ENCODE assay signal across 8 cellular contexts in the genomic region with DNA sequence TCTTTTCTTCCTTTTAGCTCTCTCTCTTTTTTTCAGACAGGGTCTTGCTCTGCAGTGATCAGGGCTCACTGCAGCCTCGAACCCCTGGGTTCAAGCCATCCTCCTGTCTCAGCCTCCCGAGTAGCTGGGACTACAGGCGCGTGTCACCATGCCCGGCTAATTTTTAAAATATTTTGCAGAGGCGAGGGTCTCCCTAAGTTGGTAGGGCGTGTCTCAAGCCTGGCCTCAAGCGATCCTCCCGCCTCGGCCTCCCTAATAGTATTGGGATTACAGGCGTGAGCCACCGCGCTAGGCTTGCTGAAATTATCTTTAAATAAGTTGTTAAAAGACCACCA. TPM values are rescaled to one million over a fixed set of nuclear protein-coding genes. Genes with fewer than 3 reads are reported as not detected.
DNase-seq lines count a peak whose midpoint lies in the region; ATAC-seq and TF ChIP-seq lines count a peak whose summit lies in the region.

No MANE protein-coding gene starts in this region.

- peak overlapping the region; percentile 63 for H3K4me3 ChIP-seq in GM12875 (ENCODE audit: low read depth, low read length)
- peak overlapping the region; percentile 66 to 98 for H3K4me3 ChIP-seq in foreskin fibroblast (ENCODE audit: low read depth in 1 of 2, low read length in 2 of 2)
- H3K4me3 ChIP-seq in gastrocnemius medialis, result peak overlapping the region; percentile 64 to 99 (median 94)

- no peak for TF ChIP-seq POLR2A in gastrocnemius medialis (IDR thresholded peaks at IDR 0.05)

- ATAC-seq in gastrocnemius medialis, result no peak
- no peak for ATAC-seq in HG02981 (IDR thresholded peaks at IDR 0.05; ENCODE audit: unreplicated experiment)
- ATAC-seq in HG03280 (IDR thresholded peaks at IDR 0.05; ENCODE audit: unreplicated experiment), result no peak
- ATAC-seq in GM21825 (IDR thresholded peaks at IDR 0.05; ENCODE audit: unreplicated experiment), result no peak

- H3K27me3 ChIP-seq in gastrocnemius medialis, result no peaks in the 10 kb centered on the region

- TF ChIP-seq CTCF in GM12875 (IDR thresholded peaks at IDR 0.05; ENCODE audit: borderline replicate concordance, insufficient read depth, low read depth, low read length) (no peak), VCaP (conservative IDR thresholded peaks at IDR 0.05) (no peak), foreskin fibroblast (IDR thresholded peaks at IDR 0.05; ENCODE audit: low read depth, low read length) (no peak), gastrocnemius medialis (IDR thresholded peaks at IDR 0.05 in 4 of 5, conservative IDR thresholded peaks at IDR 0.05 in 1 of 5) (no peak)

- peak overlapping the region; percentile 95 for H3K27ac ChIP-seq in VCaP
- H3K27ac ChIP-seq in gastrocnemius medialis, result peak overlapping the region; percentile 92 to 100 (median 98)

- H3K9me3 ChIP-seq in gastrocnemius medialis, result no peaks in the 10 kb centered on the region

- DNase-seq in foreskin fibroblast, result no peak
- DNase-seq in gastrocnemius medialis, result no peak
- no peak for DNase-seq in NOMO-1 (lab: John Stamatoyannopoulos, UW; ENCODE audit: unreplicated experiment in 2 of 2)

- in situ Hi-C loops in gastrocnemius medialis (cut with MboI; ENCODE audit: low sequenced_read_pairs in 4 of 4), result no loop called here

- H3K36me3 ChIP-seq in gastrocnemius medialis, result no peaks in the 10 kb centered on the region

- intact Hi-C loops in gastrocnemius medialis (cut with DNase I; ENCODE audit: low total_unique reads), result loop anchor here (1.0 to 5.0 kb wide), 2 partner anchors 81 to 209 kb away; a partner anchor contains a TSS

- H3K4me1 ChIP-seq in gastrocnemius medialis, result peaks cover 14 to 20% of the 10 kb centered on the region in 2 donors

RNA-seq across cellular contexts. Expression of a gene that starts 0.8 kb away (rescaled TPM):
- total RNA-seq in gastrocnemius medialis, result 10 to 100 TPM in 2 of 4 donors, 1 to 10 TPM in 2; 7.3 to 16.3 (median 9.6) TPM

RNA-seq across cellular contexts. Expression of a gene that starts 5.5 kb away (rescaled TPM):
- 10 to 100 TPM; 26.0 to 34.1 (median 27.7) TPM for total RNA-seq in gastrocnemius medialis

RNA-seq across cellular contexts. Expression of a gene that starts 58.6 kb away (rescaled TPM):
- total RNA-seq in gastrocnemius medialis, result 1,000 to 10,000 TPM in 2 of 4 donors, 100 to 1,000 TPM in 2; 622 to 1,180 (median 1,000) TPM
